In genomic region chr14:67514650-67515385, GRCh38 we compare ENCODE assay signal across 8 cellular contexts. TPM values are rescaled to one million over a fixed set of nuclear protein-coding genes. Genes with fewer than 3 reads are reported as not detected.
DNase-seq lines count a peak whose midpoint lies in the region; ATAC-seq and TF ChIP-seq lines count a peak whose summit lies in the region.

No MANE protein-coding gene starts in this region.

- peak overlapping the region; percentile 86 to 90 (median 88) for H3K4me3 Mint-ChIP-seq in T-cell
- H3K4me3 Mint-ChIP-seq in brain, result peak overlapping the region; percentile 80 to 90 (median 84)

- no peak for TF ChIP-seq POLR2A in gastrocnemius medialis (IDR thresholded peaks at IDR 0.05)

- peak; percentile 57 for DNase-seq in DMS79 treated with DMSO at 0.1 percent for 48 hours (lab: John Stamatoyannopoulos, UW)
- DNase-seq in DMS79 (lab: John Stamatoyannopoulos, UW), result no peak
- peak in 31 of 34 experiments; percentile 6 to 50 (median 27) for DNase-seq in T-cell
- no peak for DNase-seq in gastrocnemius medialis

- H3K27ac Mint-ChIP-seq in T-cell (peak overlapping the region; percentile 90 to 94), brain (peak overlapping the region in 3 of 5 experiments; percentile 74 to 85 (median 83))

- H3K9ac ChIP-seq in iPS-15b (ENCODE audit: low read depth, low read length), result no peak overlapping the region

- H3K27ac ChIP-seq in gastrocnemius medialis, result peak overlapping the region in 1 of 4 donors; percentile 22

- peak; percentile 54 for ATAC-seq in HG03354 (IDR thresholded peaks at IDR 0.05; ENCODE audit: poor library complexity, severe bottlenecking, unreplicated experiment)
- peak; percentile 69 to 75 (median 70) for ATAC-seq in T-cell (replicated peaks in 1 of 4)
- peak; percentile 39 to 62 for ATAC-seq in gastrocnemius medialis
- ATAC-seq in HG03378 (IDR thresholded peaks at IDR 0.05; ENCODE audit: unreplicated experiment), result no peak

- in situ Hi-C loops in gastrocnemius medialis (cut with MboI; ENCODE audit: low sequenced_read_pairs in 4 of 4), result no loop called here

- intact Hi-C loops in gastrocnemius medialis (cut with DNase I; ENCODE audit: low total_unique reads), result no loop called here

- H3K9me3 ChIP-seq in iPS-15b (ENCODE audit: control insufficient read depth, insufficient read depth, low read length) (no peaks in the 10 kb centered on the region), gastrocnemius medialis (no peaks in the 10 kb centered on the region)

- H3K9me3 Mint-ChIP-seq in T-cell (no peaks in the 10 kb centered on the region), brain (peaks cover 0 to 2% (median 0%) of the 10 kb centered on the region in 5 experiments)

- POLR2A ChIA-PET in T-cell (lab: Charles Lee), result no interaction called here

- H3K27me3 Mint-ChIP-seq in T-cell, result no peaks in the 10 kb centered on the region
- peaks cover 40% of the 10 kb centered on the region for H3K27me3 Mint-ChIP-seq in brain

- H3K4me1 ChIP-seq in iPS-15b (ENCODE audit: control insufficient read depth, insufficient read depth, low read length) (peaks cover 2% of the 10 kb centered on the region), gastrocnemius medialis (peaks cover 0 to 6% of the 10 kb centered on the region in 2 donors)

- H3K4me1 Mint-ChIP-seq in T-cell, result peaks cover 7 to 37% (median 32%) of the 10 kb centered on the region in 3 donors
- peaks cover 53% of the 10 kb centered on the region for H3K4me1 Mint-ChIP-seq in brain

- H3K4me3 ChIP-seq in iPS-15b (ENCODE audit: low read depth, low read length) (peak overlapping the region; percentile 61), gastrocnemius medialis (peak overlapping the region; percentile 71 to 80 (median 76))

- H3K27me3 ChIP-seq in iPS-15b (ENCODE audit: control insufficient read depth, insufficient read depth, low read length), result peaks cover 60% of the 10 kb centered on the region
- peaks cover 0 to 4% (median 0%) of the 10 kb centered on the region in 3 donors for H3K27me3 ChIP-seq in gastrocnemius medialis

- H3K36me3 Mint-ChIP-seq in T-cell (no peaks in the 10 kb centered on the region), brain (no peaks in the 10 kb centered on the region)

- H3K36me3 ChIP-seq in iPS-15b (ENCODE audit: control insufficient read depth, insufficient read depth, low read length) (no peaks in the 10 kb centered on the region), gastrocnemius medialis (no peaks in the 10 kb centered on the region)

- TF ChIP-seq CTCF in brain (conservative IDR thresholded peaks at IDR 0.05) (no peak), gastrocnemius medialis (IDR thresholded peaks at IDR 0.05 in 4 of 5, conservative IDR thresholded peaks at IDR 0.05 in 1 of 5) (no peak)

- CTCF ChIA-PET in T-cell (lab: Charles Lee), result no interaction called here

RNA-seq across cellular contexts. Expression of gene PLEKHH1, which starts 18.3 kb away (rescaled TPM):
- total RNA-seq in T-cell (1 to 10 TPM in 1 of 5 donors, under 1 TPM in 4; 0.20 to 1.0 (median 0.58) TPM), gastrocnemius medialis (1 to 10 TPM in 3 of 4 donors, under 1 TPM in 1; 0.75 to 3.4 (median 2.5) TPM)
- polyA plus RNA-seq in brain (ENCODE audit: insufficient read depth, low read depth, low replicate concordance), result 43.3 TPM

RNA-seq across cellular contexts. Expression of gene TMEM229B, which starts 26.3 kb away (rescaled TPM):
- 10 to 100 TPM; 19.0 to 41.7 (median 32.3) TPM for total RNA-seq in T-cell
- 15.3 TPM for polyA plus RNA-seq in brain (ENCODE audit: insufficient read depth, low read depth, low replicate concordance)
- 1 to 10 TPM in 1 of 4 donors, under 1 TPM in 2, not detected in 1; 0.07 to 3.3 (median 0.20) TPM for total RNA-seq in gastrocnemius medialis

Comparison
In these comparisons a context has a peak if more than half of its experiments do, and no peak if none do; other contexts are left out.
1. DNase-seq: peak in DMS79 treated with DMSO at 0.1 percent for 48 hours (single experiment) and T-cell (31 of 34); none in DMS79 (single experiment) and gastrocnemius medialis (0 of 2).
2. RNA of gene TMEM229B, which starts 26.3 kb away (total RNA-seq): 19.0 to 41.7 TPM in T-cell; 0.07 to 3.3 TPM in gastrocnemius medialis; every median in the first group is over 4 times any median in the second.